In the genomic region with DNA sequence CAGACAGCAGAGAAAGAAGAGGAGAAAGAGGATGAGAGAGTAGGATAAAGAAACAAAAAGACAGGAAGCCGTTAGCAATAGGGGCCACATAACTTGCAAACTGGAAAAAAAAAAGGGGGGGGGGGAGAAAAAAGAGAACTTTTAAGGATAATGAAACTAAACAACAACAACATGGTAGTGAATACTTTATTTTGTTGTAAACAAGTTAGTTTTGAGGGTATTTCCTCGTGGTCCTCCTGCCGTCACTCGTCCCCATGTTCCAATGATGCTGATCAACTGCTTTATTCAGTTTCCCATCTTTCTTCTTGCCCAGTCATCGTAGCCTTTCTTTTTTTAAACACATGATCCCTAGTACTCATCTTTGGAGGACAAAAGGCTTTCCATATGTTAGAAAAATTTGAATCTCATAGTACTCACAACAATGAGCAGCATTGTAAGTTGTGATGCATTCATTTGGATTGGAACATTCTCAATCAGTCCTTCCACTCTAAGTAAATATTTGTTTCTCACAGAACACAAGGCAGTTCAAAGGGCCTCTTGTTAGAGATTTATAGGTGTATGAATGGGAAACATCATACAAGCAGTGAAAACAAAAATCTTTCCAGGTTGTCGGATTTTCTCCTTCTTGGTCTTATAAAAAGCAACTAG, we compare ENCODE assay signal across 12 cellular contexts. TPM values are rescaled to one million over a fixed set of nuclear protein-coding genes. Genes with fewer than 3 reads are reported as not detected.
DNase-seq lines count a peak whose midpoint lies in the region; ATAC-seq and TF ChIP-seq lines count a peak whose summit lies in the region.
"Had no signal": no experiment of that assay in that cellular context is flagged by ENCODE, and none has a peak within 500 bp of the region (broad histone marks: within the 10 kb centered on the region; RNA-seq: fewer than 3 reads in every experiment).

No MANE protein-coding gene starts in this region.

- peak; percentile 52 for DNase-seq in HT1080 (ENCODE audit: low read depth)
- DNase-seq in NCI-H345 treated with DMSO at 0.1 percent for 48 hours (lab: John Stamatoyannopoulos, UW; ENCODE audit: unreplicated experiment) = peak; percentile 76
- DNase-seq in foreskin keratinocyte = peak in 1 of 2 donors; percentile 27
- peak; percentile 37 for DNase-seq in renal cortical epithelial cell (ENCODE audit: low read depth)
- no peak for DNase-seq in dedifferentiated amniotic fluid mesenchymal stem cell (ENCODE audit: extremely low spot score)
- DNase-seq in activated effector memory CD4-positive, alpha-beta T cell treated with Interleukin-2 at 50 U/mL for 16 hours = no peak
- DNase-seq in Peyer's patch = no peak
- DNase-seq: amniotic stem cell; effector CD8-positive, alpha-beta T cell; Kasumi-1; occipital lobe had no signal

- ATAC-seq in foreskin keratinocyte = no peak

- H3K27me3 ChIP-seq in foreskin keratinocyte = no peaks in the 10 kb centered on the region
- no peaks in the 10 kb centered on the region for H3K27me3 ChIP-seq in Peyer's patch

- no peaks in the 10 kb centered on the region for H3K9me3 ChIP-seq in Peyer's patch

- H3K27ac ChIP-seq in foreskin keratinocyte = peak overlapping the region; percentile 69
- no peak overlapping the region for H3K27ac ChIP-seq in Peyer's patch

- TF ChIP-seq POLR2A in Peyer's patch (IDR thresholded peaks at IDR 0.05) = no peak

- no peak overlapping the region for H3K4me3 ChIP-seq in Peyer's patch

- TF ChIP-seq CTCF in foreskin keratinocyte (conservative IDR thresholded peaks at IDR 0.05) (no peak), Peyer's patch (IDR thresholded peaks at IDR 0.05) (no peak)

- H3K4me1 ChIP-seq in foreskin keratinocyte (peaks cover 46% of the 10 kb centered on the region), Peyer's patch (peaks cover 0 to 24% (median 0%) of the 10 kb centered on the region in 4 donors)

- H3K36me3 ChIP-seq in Peyer's patch = no peaks in the 10 kb centered on the region

RNA-seq across cellular contexts. Expression of a gene that starts 8.5 kb away (rescaled TPM):
- total RNA-seq in HT1080 (2014; rRNA removed; shearing (Covaris generic)) = 508 and 543 TPM in 2 replicates
- 789 and 826 TPM in 2 replicates for polyA plus RNA-seq in HT1080 (2015; cell fraction: cytosol; rRNA removed)
- polyA plus RNA-seq in HT1080 (2015; cell fraction: nucleus; rRNA removed) = 636 and 639 TPM in 2 replicates
- 79.5 and 87.6 TPM in 2 replicates for total RNA-seq in foreskin keratinocyte
- polyA plus RNA-seq in foreskin keratinocyte = 69.3 and 72.8 TPM in 2 replicates
- total RNA-seq in renal cortical epithelial cell = 63.8 and 247 TPM in 2 replicates
- total RNA-seq in Peyer's patch = 10 to 100 TPM; 15.2 to 55.3 (median 25.8) TPM
- total RNA-seq: OCI-LY7 had no signal

RNA-seq across cellular contexts. Expression of a gene that starts 35.5 kb away (rescaled TPM):
- total RNA-seq in HT1080 (2014; rRNA removed; shearing (Covaris generic)) = 0.03 TPM in 1 of 2 replicates, not detected in the other
- 0.02 and 0.03 TPM in 2 replicates for polyA plus RNA-seq in HT1080 (2015; cell fraction: cytosol; rRNA removed)
- polyA plus RNA-seq in HT1080 (2015; cell fraction: nucleus; rRNA removed) = not detected in 2 replicates
- total RNA-seq in foreskin keratinocyte = not detected in 2 replicates
- not detected in 2 replicates for polyA plus RNA-seq in foreskin keratinocyte
- 11.9 and 21.5 TPM in 2 replicates for total RNA-seq in renal cortical epithelial cell
- 1 to 10 TPM; 1.1 to 6.6 (median 3.3) TPM for total RNA-seq in Peyer's patch
- total RNA-seq: OCI-LY7 had no signal

Comparison
In these comparisons a context has a peak if more than half of its experiments do, and no peak if none do; other contexts are left out.
1. DNase-seq: peak in HT1080 (single experiment), NCI-H345 treated with DMSO at 0.1 percent for 48 hours (single experiment) and renal cortical epithelial cell (single experiment); none in dedifferentiated amniotic fluid mesenchymal stem cell (single experiment), activated effector memory CD4-positive, alpha-beta T cell treated with Interleukin-2 at 50 U/mL for 16 hours (single experiment) and Peyer's patch (0 of 3).